10 cellular contexts compared by ENCODE assay signal in the genomic region with DNA sequence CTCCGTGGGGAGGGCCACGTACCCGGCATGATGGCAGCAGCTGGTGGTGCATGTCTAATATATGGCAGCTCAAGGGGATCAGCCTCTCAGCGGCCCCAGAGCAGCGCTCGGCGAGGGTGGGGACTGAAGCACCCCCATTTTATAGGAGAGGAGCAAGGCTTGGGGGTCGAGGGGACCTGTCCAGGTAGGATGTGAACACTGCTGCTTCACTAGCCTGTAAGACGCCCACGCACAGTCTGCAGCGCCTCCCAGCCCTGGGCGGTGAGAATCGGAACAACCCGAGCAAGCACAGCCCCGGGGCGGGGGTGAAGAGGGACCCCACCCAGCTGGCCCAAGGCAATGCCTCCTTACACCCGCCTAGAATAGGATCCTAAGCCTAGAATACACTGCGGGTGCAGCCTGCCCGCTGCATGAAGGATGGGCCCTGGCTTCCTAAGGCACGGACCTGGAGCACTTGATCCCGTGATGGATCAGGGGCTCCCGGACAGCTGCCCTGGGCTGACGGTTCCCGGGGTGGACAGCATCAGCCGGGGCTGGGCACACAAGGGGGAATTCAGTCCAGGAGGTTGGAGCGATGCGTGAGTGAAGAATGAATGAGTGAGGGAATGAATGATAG. TPM values are rescaled to one million over a fixed set of nuclear protein-coding genes. Genes with fewer than 3 reads are reported as not detected.
DNase-seq lines count a peak whose midpoint lies in the region; ATAC-seq and TF ChIP-seq lines count a peak whose summit lies in the region.
"Had no signal": no experiment of that assay in that cellular context is flagged by ENCODE, and none has a peak within 500 bp of the region (broad histone marks: within the 10 kb centered on the region; RNA-seq: fewer than 3 reads in every experiment).

No MANE protein-coding gene starts in this region.

- peaks cover 32% of the 10 kb centered on the region for H3K4me1 ChIP-seq in Caco-2
- no peaks in the 10 kb centered on the region; the same call in 1 of the 2 replicates for H3K4me1 ChIP-seq in H9 (ENCODE audit: insufficient read depth, low read length)
- H3K4me1 ChIP-seq in colonic mucosa: no peaks in the 10 kb centered on the region
- no peaks in the 10 kb centered on the region for H3K4me1 ChIP-seq in thyroid gland

- H3K23me2 ChIP-seq in H9 (ENCODE audit: insufficient read length, low read depth, low read length, poor library complexity, severe bottlenecking): no peaks in the 10 kb centered on the region

- H4K91ac ChIP-seq in H9 (ENCODE audit: insufficient read length, low read depth, low read length): no peak overlapping the region

- H3K23ac ChIP-seq in H9 (ENCODE audit: insufficient read length, low read depth, low read length): no peak overlapping the region

- H3K79me2 ChIP-seq in H9 (ENCODE audit: insufficient read depth, low read length): no peaks in the 10 kb centered on the region

- H3K4me1 Mint-ChIP-seq in Caco-2 (ENCODE audit: low read depth, unreplicated experiment): no peaks in the 10 kb centered on the region
- peaks cover 4 to 10% of the 10 kb centered on the region in 2 experiments for H3K4me1 Mint-ChIP-seq in H9
- H3K4me1 Mint-ChIP-seq in nephron: no peaks in the 10 kb centered on the region
- H3K4me1 Mint-ChIP-seq: activated naive CD4-positive, alpha-beta T cell treated with anti-CD3 and anti-CD28 coated beads, Interleukin-2, amount 50 U/mL, for 24 hours had no signal

- H3K27ac ChIP-seq in H9 (ENCODE audit: insufficient read length, low read depth, low read length): no peak overlapping the region
- H3K27ac ChIP-seq in colonic mucosa: no peak overlapping the region
- no peak overlapping the region for H3K27ac ChIP-seq in thyroid gland

- H3K18ac ChIP-seq in H9 (ENCODE audit: insufficient read length, low read depth, low read length): no peak overlapping the region

- H4K5ac ChIP-seq in H9 (ENCODE audit: insufficient read length, low read depth, low read length): no peak overlapping the region

- H2BK12ac ChIP-seq in H9 (ENCODE audit: insufficient read length, low read depth, low read length): no peak overlapping the region

- no peaks in the 10 kb centered on the region for H3K36me3 Mint-ChIP-seq in Caco-2 (ENCODE audit: insufficient read depth, unreplicated experiment)
- no peaks in the 10 kb centered on the region for H3K36me3 Mint-ChIP-seq in H9 (ENCODE audit: insufficient read depth in 1 of 3, low read depth in 3 of 3)
- no peaks in the 10 kb centered on the region for H3K36me3 Mint-ChIP-seq in nephron (ENCODE audit: low read depth)
- H3K36me3 Mint-ChIP-seq: activated naive CD4-positive, alpha-beta T cell treated with anti-CD3 and anti-CD28 coated beads, Interleukin-2, amount 50 U/mL, for 24 hours had no signal

- H3K56ac ChIP-seq in H9 (ENCODE audit: insufficient read length, low read depth, low read length): no peak overlapping the region

- H3K79me1 ChIP-seq in H9 (ENCODE audit: insufficient read depth, low read depth, low read length, poor library complexity, severe bottlenecking): no peaks in the 10 kb centered on the region

- TF ChIP-seq POLR2A in thyroid gland (IDR thresholded peaks at IDR 0.05): no peak

- no peak overlapping the region for H2BK15ac ChIP-seq in H9 (ENCODE audit: low read depth, low read length)

- H4K8ac ChIP-seq in H9 (replicated peaks; ENCODE audit: insufficient read length, low read depth, low read length): no peak overlapping the region

- DNase-seq in Caco-2 (peak; percentile 59 to 63), H9 (peak; percentile 77), colonic mucosa (peak; percentile 25), omental fat pad (ENCODE audit: low spot score) (no peak), thyroid gland (no peak)
- no peak for DNase-seq in stimulated activated CD4-positive, alpha-beta T cell treated with anti-CD3 and anti-CD28 coated beads, Interleukin-2, amount 100 ng/mL, for 48 hours
- DNase-seq: T-helper 9 cell had no signal

- WGBS in H9 (ENCODE audit: extremely low coverage, insufficient read length, low lambda C conversion rate): no CpG with 5 or more reads among the region's 27 CpGs
- WGBS in thyroid gland, 2 donors: 44% methylated on average over 18 to 24 of the region's 27 CpGs

- H3T11ph ChIP-seq in H9 (ENCODE audit: low read length): no peak overlapping the region

- H2AFZ ChIP-seq in H9 (ENCODE audit: low read length): no peak overlapping the region

- H3K27me3 Mint-ChIP-seq in Caco-2 (ENCODE audit: insufficient read depth, unreplicated experiment): no peaks in the 10 kb centered on the region
- peaks cover 11% of the 10 kb centered on the region for H3K27me3 Mint-ChIP-seq in H9 (ENCODE audit: low read depth)
- H3K27me3 Mint-ChIP-seq in nephron (ENCODE audit: low read depth): peaks cover 13% of the 10 kb centered on the region
- H3K27me3 Mint-ChIP-seq: activated naive CD4-positive, alpha-beta T cell treated with anti-CD3 and anti-CD28 coated beads, Interleukin-2, amount 50 U/mL, for 24 hours had no signal

- no peaks in the 10 kb centered on the region for H3K27me3 ChIP-seq in Caco-2 (replicated peaks; ENCODE audit: control insufficient read depth, insufficient read depth, low read length)
- no peaks in the 10 kb centered on the region for H3K27me3 ChIP-seq in H9 (ENCODE audit: insufficient read depth, low read length)
- peaks cover 6% of the 10 kb centered on the region for H3K27me3 ChIP-seq in colonic mucosa
- H3K27me3 ChIP-seq in thyroid gland: no peaks in the 10 kb centered on the region

- H3K4me2 ChIP-seq in H9 (ENCODE audit: insufficient read depth, insufficient read length, low read length): no peak overlapping the region

- no peak overlapping the region; the same call in 1 of the 2 replicates for H3K14ac ChIP-seq in H9 (ENCODE audit: insufficient read depth, low read length)

- no peak overlapping the region for H2BK20ac ChIP-seq in H9 (ENCODE audit: low read depth, low read length, poor library complexity, severe bottlenecking)

- no TSS peak for BruUV-seq in Caco-2 (replicated peaks; lab: Mats Ljungman, UMichigan)

- H3K9ac ChIP-seq in H9 (ENCODE audit: extremely low read depth, insufficient read length, low read length) (no peak overlapping the region), colonic mucosa (ENCODE audit: low read depth in 2 of 2, low read length in 2 of 2) (no peak overlapping the region)

- POLR2A ChIA-PET in Caco-2 (lab: Charles Lee): no interaction called here

- no peaks in the 10 kb centered on the region for H3K9me3 Mint-ChIP-seq in Caco-2 (ENCODE audit: unreplicated experiment)
- peaks cover 0 to 8% of the 10 kb centered on the region in 2 experiments; a peak in 1 of 5 replicates for H3K9me3 Mint-ChIP-seq in H9
- peaks cover 2% of the 10 kb centered on the region for H3K9me3 Mint-ChIP-seq in nephron
- H3K9me3 Mint-ChIP-seq: activated naive CD4-positive, alpha-beta T cell treated with anti-CD3 and anti-CD28 coated beads, Interleukin-2, amount 50 U/mL, for 24 hours had no signal

- no peak overlapping the region for H2BK120ac ChIP-seq in H9 (ENCODE audit: low read depth, low read length, poor library complexity, severe bottlenecking)

- CTCF ChIA-PET in Caco-2 (lab: Charles Lee): interaction anchor here (1.0 to 2.4 kb wide), 2 partner anchors 16 to 97 kb away, joined by 5 to 7 read pairs; no protein-coding TSS in a partner anchor

- no peak overlapping the region for H3K4me3 ChIP-seq in Caco-2 (ENCODE audit: low read depth, low read length)
- no peak overlapping the region for H3K4me3 ChIP-seq in colonic mucosa
- no peak overlapping the region for H3K4me3 ChIP-seq in thyroid gland (replicated peaks in 1 of 3)

- peak overlapping the region; percentile 24 for H3K4me3 Mint-ChIP-seq in Caco-2 (ENCODE audit: unreplicated experiment)
- H3K4me3 Mint-ChIP-seq in H9: no peak overlapping the region
- no peak overlapping the region for H3K4me3 Mint-ChIP-seq in nephron
- H3K4me3 Mint-ChIP-seq: activated naive CD4-positive, alpha-beta T cell treated with anti-CD3 and anti-CD28 coated beads, Interleukin-2, amount 50 U/mL, for 24 hours had no signal

- H3K9me3 ChIP-seq in Caco-2 (peaks cover 5% of the 10 kb centered on the region; the same call in 1 of the 2 replicates), H9 (ENCODE audit: control insufficient read depth, low read depth, low read length) (no peaks in the 10 kb centered on the region), colonic mucosa (no peaks in the 10 kb centered on the region), thyroid gland (no peaks in the 10 kb centered on the region)

- H3K4ac ChIP-seq in H9 (ENCODE audit: low read depth, low read length): no peak overlapping the region

- H3K36me3 ChIP-seq in Caco-2 (ENCODE audit: control insufficient read depth, insufficient read depth, low read length) (no peaks in the 10 kb centered on the region), colonic mucosa (no peaks in the 10 kb centered on the region), thyroid gland (no peaks in the 10 kb centered on the region)

- H2BK5ac ChIP-seq in H9 (ENCODE audit: insufficient read length, low read length): no peak overlapping the region

- H3K27ac Mint-ChIP-seq in Caco-2 (ENCODE audit: unreplicated experiment): peak overlapping the region; percentile 63
- peak overlapping the region in 1 of 3 experiments; percentile 48; a peak in 2 of 7 replicates for H3K27ac Mint-ChIP-seq in H9
- no peak overlapping the region for H3K27ac Mint-ChIP-seq in nephron
- H3K27ac Mint-ChIP-seq: activated naive CD4-positive, alpha-beta T cell treated with anti-CD3 and anti-CD28 coated beads, Interleukin-2, amount 50 U/mL, for 24 hours had no signal

- no peaks in the 10 kb centered on the region for H4K20me1 ChIP-seq in H9 (ENCODE audit: control insufficient read depth, insufficient read depth, insufficient read length)

- intact Hi-C loops in Caco-2 (cut with micrococcal nuclease; ENCODE audit: unreplicated experiment) (loop anchor here (10.0 kb wide), 1 partner anchor 161 kb away; no protein-coding TSS in a partner anchor), colonic mucosa (cut with DNase I) (no loop called here), thyroid gland (cut with DNase I) (no loop called here)

- TF ChIP-seq CTCF in Caco-2 (IDR thresholded peaks at IDR 0.05; ENCODE audit: insufficient read depth in 1 of 2, low read depth in 1 of 2, low read length in 1 of 2, severe bottlenecking in 1 of 2, unreplicated experiment in 1 of 2) (peak in 1 of 2 experiments; percentile 66), H9 (conservative IDR thresholded peaks at IDR 0.05) (peak; percentile 75), colonic mucosa (IDR thresholded peaks at IDR 0.05) (peak; percentile 28), nephron (IDR thresholded peaks at IDR 0.05; ENCODE audit: unreplicated experiment in 3 of 3) (peak; percentile 44 to 59 (median 53)), omental fat pad (IDR thresholded peaks at IDR 0.05) (no peak), thyroid gland (IDR thresholded peaks at IDR 0.05) (peak in 2 of 6 experiments; percentile 7 to 20)

- H2AK5ac ChIP-seq in H9 (ENCODE audit: insufficient read length, low read length): no peak overlapping the region

- ATAC-seq in HG03469 (IDR thresholded peaks at IDR 0.05; ENCODE audit: unreplicated experiment) (no peak), omental fat pad (ENCODE audit: low FRiP score) (no peak)

RNA-seq across cellular contexts. Expression of gene ADRA2C, which starts 17.6 kb away (rescaled TPM):
- 8.4 and 11.7 TPM in 2 replicates for total RNA-seq in Caco-2 (2022)
- total RNA-seq in H9 (2021): 7.2 and 8.6 TPM in 2 replicates
- total RNA-seq in colonic mucosa: under 1 TPM; 0.61 to 0.69 TPM
- total RNA-seq in omental fat pad: 10 to 100 TPM in 2 of 4 donors, 1 to 10 TPM in 2; 3.2 to 13.3 (median 10.0) TPM
- total RNA-seq in thyroid gland: 1 to 10 TPM in 2 of 4 donors, under 1 TPM in 2; 0.45 to 3.5 (median 1.1) TPM

Comparison
In these comparisons a context has a peak if more than half of its experiments do, and no peak if none do; other contexts are left out.
1. DNase-seq: peak in Caco-2 (2 of 2), H9 (single experiment) and colonic mucosa (single experiment); none in stimulated activated CD4-positive, alpha-beta T cell treated with anti-CD3 and anti-CD28 coated beads, Interleukin-2, amount 100 ng/mL, for 48 hours (0 of 2), omental fat pad (single experiment) and thyroid gland (0 of 2).
2. CTCF ChIP-seq: peak in H9 (single experiment), colonic mucosa (single experiment) and nephron (3 of 3); none in omental fat pad (0 of 3).